Comparison of ENCODE assay signal across 13 cellular contexts in the genomic region with DNA sequence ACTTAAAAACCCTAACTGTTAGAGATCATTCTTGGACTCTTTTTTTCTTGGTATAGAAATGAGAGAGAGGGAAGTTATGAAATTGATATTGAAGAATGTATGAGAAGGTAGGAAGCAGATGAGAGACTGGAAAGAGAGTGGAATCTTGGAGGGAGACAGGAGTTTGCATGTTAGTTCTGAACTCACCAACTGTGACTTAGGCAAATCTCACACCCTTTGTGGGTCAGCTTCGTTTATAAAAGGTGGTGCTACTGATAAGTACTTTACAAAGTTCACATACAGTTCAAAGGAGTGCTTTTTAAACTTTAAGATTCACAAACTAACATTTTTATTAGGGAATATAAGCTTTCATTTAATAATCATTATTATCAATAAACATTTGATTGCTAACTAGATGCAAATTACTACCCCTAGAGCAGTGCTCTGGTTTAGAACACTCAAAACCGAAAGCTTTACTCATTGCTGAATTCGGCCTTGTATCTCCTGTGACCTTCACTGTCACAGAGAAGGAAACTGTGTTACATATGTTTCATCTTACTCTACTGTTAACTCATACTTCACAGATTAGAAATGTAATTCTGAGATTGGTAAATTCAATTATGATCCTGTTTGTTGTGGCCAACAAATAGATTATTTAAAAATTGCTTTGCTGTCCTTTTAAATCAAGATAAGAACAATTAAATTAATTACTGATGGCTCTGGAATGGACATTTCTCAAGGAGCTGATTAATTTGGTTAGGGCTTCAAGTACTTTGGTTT.
DNase-seq lines count a peak whose midpoint lies in the region; ATAC-seq and TF ChIP-seq lines count a peak whose summit lies in the region.
"Had no signal": no experiment of that assay in that cellular context is flagged by ENCODE, and none has a peak within 500 bp of the region (broad histone marks: within the 10 kb centered on the region; RNA-seq: fewer than 3 reads in every experiment).

No MANE protein-coding gene starts in this region.

- peak; percentile 82 for DNase-seq in GM12865 (ENCODE audit: low read depth)
- no peak for DNase-seq in stimulated activated CD4-positive, alpha-beta T cell treated with anti-CD3 and anti-CD28 coated beads, Interleukin-4, amount 100 ng/mL, for 4 hours
- DNase-seq in Calu3, result no peak
- no peak for DNase-seq in NCI-H1105 (lab: John Stamatoyannopoulos, UW)
- DNase-seq in NCI-H146 (lab: John Stamatoyannopoulos, UW), result no peak
- DNase-seq: activated naive CD8-positive, alpha-beta T cell treated with anti-CD3 and anti-CD28 coated beads for 36 hours; glutamatergic neuron; HFFc6; lower lobe of right lung; RPMI8226 had no signal

- no peaks in the 10 kb centered on the region for H3K27me3 Mint-ChIP-seq in Calu3 (ENCODE audit: unreplicated experiment)

- H3K27ac Mint-ChIP-seq in Calu3 (ENCODE audit: unreplicated experiment), result no peak overlapping the region
- H3K27ac Mint-ChIP-seq: activated naive CD8-positive, alpha-beta T cell treated with anti-CD3 and anti-CD28 coated beads for 36 hours; HFFc6 had no signal

- H3K4me3 Mint-ChIP-seq in Calu3 (ENCODE audit: low read depth, unreplicated experiment), result no peak overlapping the region
- H3K4me3 Mint-ChIP-seq: activated naive CD8-positive, alpha-beta T cell treated with anti-CD3 and anti-CD28 coated beads for 36 hours; HFFc6 had no signal

- no peaks in the 10 kb centered on the region for H3K4me1 Mint-ChIP-seq in Calu3 (ENCODE audit: low read depth, unreplicated experiment)
- H3K4me1 Mint-ChIP-seq: activated naive CD8-positive, alpha-beta T cell treated with anti-CD3 and anti-CD28 coated beads for 36 hours had no signal

- no peaks in the 10 kb centered on the region for H3K36me3 Mint-ChIP-seq in Calu3 (ENCODE audit: insufficient read depth, unreplicated experiment)
- H3K36me3 Mint-ChIP-seq: activated naive CD8-positive, alpha-beta T cell treated with anti-CD3 and anti-CD28 coated beads for 36 hours had no signal

- ATAC-seq in GM19351 (IDR thresholded peaks at IDR 0.05; ENCODE audit: unreplicated experiment), result peak; percentile 98
- ATAC-seq in HG02763 (IDR thresholded peaks at IDR 0.05; ENCODE audit: unreplicated experiment), result peak; percentile 95
- peak; percentile 94 for ATAC-seq in HG03469 (IDR thresholded peaks at IDR 0.05; ENCODE audit: unreplicated experiment)
- ATAC-seq: lower lobe of right lung had no signal

- intact Hi-C loops in Calu3 (cut with micrococcal nuclease; ENCODE audit: unreplicated experiment), result no loop called here

- BruUV-seq in Calu3 (replicated peaks; lab: Mats Ljungman, UMichigan), result no TSS peak

- peak overlapping the region; percentile 16; the same call in 1 of the 2 replicates for H3K4me3 ChIP-seq in GM12865 (ENCODE audit: low read depth, low read length)
- H3K4me3 ChIP-seq: lower lobe of right lung had no signal

- CTCF ChIA-PET in Calu3 (lab: Charles Lee), result no interaction called here

- TF ChIP-seq CTCF in GM12865 (IDR thresholded peaks at IDR 0.05; ENCODE audit: insufficient read depth, low read depth, low read length, missing control alignments) (no peak), Calu3 (IDR thresholded peaks at IDR 0.05; ENCODE audit: unreplicated experiment) (no peak)

- no peaks in the 10 kb centered on the region for H3K9me3 Mint-ChIP-seq in Calu3 (ENCODE audit: low read depth, unreplicated experiment)
- H3K9me3 Mint-ChIP-seq: activated naive CD8-positive, alpha-beta T cell treated with anti-CD3 and anti-CD28 coated beads for 36 hours; HFFc6 had no signal
